8 cellular contexts compared by ENCODE assay signal in the genomic region with DNA sequence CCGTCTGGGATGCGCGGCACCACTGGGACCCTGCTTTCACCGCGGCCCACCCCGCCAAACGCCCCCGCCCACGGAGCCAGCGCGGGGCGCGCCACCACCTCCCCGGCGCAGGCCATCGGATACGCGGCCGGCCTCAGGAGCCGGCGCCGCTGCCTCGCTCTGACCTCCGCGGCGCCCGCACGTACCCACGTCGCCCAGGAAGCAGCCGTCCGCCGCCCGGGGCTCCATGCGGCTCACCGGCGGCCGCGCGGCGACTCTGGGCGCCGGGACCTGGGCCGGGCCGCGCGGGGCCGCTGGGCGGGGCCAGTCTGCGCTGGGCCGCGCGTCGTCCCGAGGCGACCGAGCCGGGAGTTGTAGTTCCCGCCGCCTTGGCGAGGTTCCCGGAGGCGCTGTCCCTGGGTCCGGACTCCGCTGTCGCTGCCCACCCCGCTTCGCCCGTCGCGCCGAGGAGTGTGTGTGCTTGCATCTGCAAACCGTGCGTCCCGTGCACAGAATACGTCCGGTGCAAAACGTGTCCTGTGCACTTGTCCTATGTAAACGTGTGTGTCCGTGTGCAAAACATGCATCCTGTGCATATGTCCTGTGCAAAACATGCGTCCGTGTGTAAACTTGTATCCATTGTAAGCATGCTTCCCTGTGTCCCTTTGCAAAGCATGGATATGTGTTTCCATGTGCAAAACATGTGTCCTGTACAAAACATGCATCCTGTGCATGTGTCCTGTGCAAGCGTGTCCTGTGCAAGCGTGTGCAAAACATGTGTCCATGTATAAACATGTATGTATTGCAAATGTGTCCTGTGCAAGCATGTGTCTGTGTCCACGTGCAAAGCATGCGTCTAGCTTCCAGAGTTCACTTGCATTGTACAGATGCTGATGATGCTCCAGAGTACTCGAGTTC. TPM values are rescaled to one million over a fixed set of nuclear protein-coding genes. Genes with fewer than 3 reads are reported as not detected.
DNase-seq lines count a peak whose midpoint lies in the region; ATAC-seq and TF ChIP-seq lines count a peak whose summit lies in the region.

A gene with protein sequence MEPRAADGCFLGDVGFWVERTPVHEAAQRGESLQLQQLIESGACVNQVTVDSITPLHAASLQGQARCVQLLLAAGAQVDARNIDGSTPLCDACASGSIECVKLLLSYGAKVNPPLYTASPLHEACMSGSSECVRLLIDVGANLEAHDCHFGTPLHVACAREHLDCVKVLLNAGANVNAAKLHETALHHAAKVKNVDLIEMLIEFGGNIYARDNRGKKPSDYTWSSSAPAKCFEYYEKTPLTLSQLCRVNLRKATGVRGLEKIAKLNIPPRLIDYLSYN (minus strand): TSS at position 272 of the 897 bp plus-strand sequence. CDS start 44 bp downstream, at position 228.

- peak; percentile 60 for TF ChIP-seq POLR2A in NB4 (IDR thresholded peaks at IDR 0.05; ENCODE audit: extremely low read depth, insufficient read length)

- CTCF ChIA-PET in activated CD4-positive, alpha-beta memory T cell treated with anti-CD3 and anti-CD28 coated beads, Interleukin-2, amount 10 ng/mL, durations not matched to agents 7 days and 5 days (lab: Charles Lee): no interaction called here

- H3K27me3 Mint-ChIP-seq in activated CD4-positive, alpha-beta memory T cell treated with anti-CD3 and anti-CD28 coated beads, Interleukin-2, amount 10 ng/mL, durations not matched to agents 7 days and 5 days: peaks cover 9% of the 10 kb centered on the region
- H3K27me3 Mint-ChIP-seq in endothelial cell (ENCODE audit: unreplicated experiment): peaks cover 6% of the 10 kb centered on the region

- ATAC-seq in stimulated activated effector memory CD8-positive, alpha-beta T cell treated with anti-CD3 and anti-CD28 coated beads, Interleukin-12 subunit alpha, Interleukin-12 subunit beta, amount 100 ng/mL, for 72 hours: peak; percentile 86

- H4K20me1 ChIP-seq in GM23248 (ENCODE audit: insufficient read depth): no peaks in the 10 kb centered on the region

- H3K4me3 ChIP-seq in GM23248 (peak within 1 kb of the TSS; percentile 86), NB4 (ENCODE audit: low read depth, low read length) (peak within 1 kb of the TSS; percentile 68), mesodermal cell (ENCODE audit: extremely low read depth, insufficient read depth, low read length, poor library complexity, severe bottlenecking) (peak within 1 kb of the TSS; percentile 71)

- no peaks in the 10 kb centered on the region for H3K27me3 ChIP-seq in GM23248 (replicated peaks; ENCODE audit: insufficient read depth)

- H3K4me3 Mint-ChIP-seq in activated CD4-positive, alpha-beta memory T cell treated with anti-CD3 and anti-CD28 coated beads, Interleukin-2, amount 10 ng/mL, durations not matched to agents 7 days and 5 days: peak within 1 kb of the TSS; percentile 88
- H3K4me3 Mint-ChIP-seq in endothelial cell (ENCODE audit: unreplicated experiment): peak within 1 kb of the TSS; percentile 96
- peak within 1 kb of the TSS; percentile 77 for H3K4me3 Mint-ChIP-seq in stimulated activated effector memory CD8-positive, alpha-beta T cell treated with anti-CD3 and anti-CD28 coated beads, Interleukin-12 subunit alpha, Interleukin-12 subunit beta, amount 100 ng/mL, for 72 hours

- 4% methylated on average over 81 to 82 of the region's 87 CpGs for WGBS in GM23248 (ENCODE audit: low coverage in 1 of 2, low lambda C conversion rate in 2 of 2, missing lambda C conversion rate in 2 of 2), 2 experiments
- 7 to 10% methylated on average over 49 to 81 of the region's 87 CpGs for WGBS in mesodermal cell (ENCODE audit: insufficient coverage in 2 of 2), 2 experiments

- H3K9me2 ChIP-seq in GM23248 (ENCODE audit: insufficient read depth): no peaks in the 10 kb centered on the region

- H3K27ac ChIP-seq in GM23248 (peak within 1 kb of the TSS; percentile 29; the same call in 1 of the 2 replicates), mesodermal cell (ENCODE audit: low read depth, low read length, severe bottlenecking) (no peak within 1 kb of the TSS)

- peak within 1 kb of the TSS; percentile 95 for H3K4me2 ChIP-seq in GM23248 (ENCODE audit: unreplicated experiment)

- in situ Hi-C loops in GM23248 (cut with MboI): no loop called here

- H3K9ac ChIP-seq in GM23248: peak within 1 kb of the TSS; percentile 87

- peaks cover 5% of the 10 kb centered on the region for H3K79me2 ChIP-seq in GM23248 (ENCODE audit: insufficient read depth)

- H2AFZ ChIP-seq in GM23248: peak within 1 kb of the TSS; percentile 97

- no peaks in the 10 kb centered on the region for H3K9me3 Mint-ChIP-seq in activated CD4-positive, alpha-beta memory T cell treated with anti-CD3 and anti-CD28 coated beads, Interleukin-2, amount 10 ng/mL, durations not matched to agents 7 days and 5 days
- no peaks in the 10 kb centered on the region for H3K9me3 Mint-ChIP-seq in endothelial cell (ENCODE audit: unreplicated experiment)
- no peaks in the 10 kb centered on the region for H3K9me3 Mint-ChIP-seq in stimulated activated effector memory CD8-positive, alpha-beta T cell treated with anti-CD3 and anti-CD28 coated beads, Interleukin-12 subunit alpha, Interleukin-12 subunit beta, amount 100 ng/mL, for 72 hours

- H3K36me3 ChIP-seq in GM23248 (ENCODE audit: low read depth) (no peaks in the 10 kb centered on the region), mesodermal cell (ENCODE audit: control insufficient read depth, insufficient read depth, low read length) (no peaks in the 10 kb centered on the region)

- DNase-seq in DMS53 treated with DMSO at 0.1 percent for 48 hours (lab: John Stamatoyannopoulos, UW; ENCODE audit: unreplicated experiment): peak; percentile 51
- peak; percentile 78 for DNase-seq in GM23248
- peak; percentile 73 for DNase-seq in NB4 (ENCODE audit: low read depth)
- peak; percentile 44 for DNase-seq in activated CD4-positive, alpha-beta memory T cell treated with anti-CD3 and anti-CD28 coated beads, Interleukin-2, amount 10 ng/mL, durations not matched to agents 7 days and 5 days
- DNase-seq in endothelial cell (ENCODE audit: low spot score): peak; percentile 57
- peak; percentile 20 to 55 for DNase-seq in stimulated activated effector memory CD8-positive, alpha-beta T cell treated with anti-CD3 and anti-CD28 coated beads, Interleukin-12 subunit alpha, Interleukin-12 subunit beta, amount 100 ng/mL, for 72 hours (ENCODE audit: low spot score in 2 of 2)
- DNase-seq in NCI-H524 treated with DMSO at 0.1 percent for 48 hours (lab: John Stamatoyannopoulos, UW): no peak

- TF ChIP-seq CTCF in NB4 (IDR thresholded peaks at IDR 0.05; ENCODE audit: low read depth, low read length) (no peak), endothelial cell (IDR thresholded peaks at IDR 0.05; ENCODE audit: unreplicated experiment) (no peak)

- H3F3A ChIP-seq in GM23248 (ENCODE audit: insufficient read depth): peaks cover 18% of the 10 kb centered on the region

- POLR2A ChIA-PET in activated CD4-positive, alpha-beta memory T cell treated with anti-CD3 and anti-CD28 coated beads, Interleukin-2, amount 10 ng/mL, durations not matched to agents 7 days and 5 days (lab: Charles Lee): no interaction called here

- H3K4me1 ChIP-seq in GM23248 (ENCODE audit: insufficient read depth) (peaks cover 8% of the 10 kb centered on the region; the same call in 1 of the 2 replicates), mesodermal cell (ENCODE audit: control insufficient read depth, insufficient read depth, low read length, poor library complexity, severe bottlenecking) (no peaks in the 10 kb centered on the region)

- H3K4me1 Mint-ChIP-seq in activated CD4-positive, alpha-beta memory T cell treated with anti-CD3 and anti-CD28 coated beads, Interleukin-2, amount 10 ng/mL, durations not matched to agents 7 days and 5 days: peaks cover 19% of the 10 kb centered on the region
- peaks cover 25% of the 10 kb centered on the region for H3K4me1 Mint-ChIP-seq in endothelial cell (ENCODE audit: unreplicated experiment)
- peaks cover 12% of the 10 kb centered on the region for H3K4me1 Mint-ChIP-seq in stimulated activated effector memory CD8-positive, alpha-beta T cell treated with anti-CD3 and anti-CD28 coated beads, Interleukin-12 subunit alpha, Interleukin-12 subunit beta, amount 100 ng/mL, for 72 hours

- no peak within 1 kb of the TSS for H3K27ac Mint-ChIP-seq in activated CD4-positive, alpha-beta memory T cell treated with anti-CD3 and anti-CD28 coated beads, Interleukin-2, amount 10 ng/mL, durations not matched to agents 7 days and 5 days
- H3K27ac Mint-ChIP-seq in endothelial cell (ENCODE audit: unreplicated experiment): no peak within 1 kb of the TSS
- peak within 1 kb of the TSS; percentile 45 for H3K27ac Mint-ChIP-seq in stimulated activated effector memory CD8-positive, alpha-beta T cell treated with anti-CD3 and anti-CD28 coated beads, Interleukin-12 subunit alpha, Interleukin-12 subunit beta, amount 100 ng/mL, for 72 hours

- no peaks in the 10 kb centered on the region for H3K36me3 Mint-ChIP-seq in activated CD4-positive, alpha-beta memory T cell treated with anti-CD3 and anti-CD28 coated beads, Interleukin-2, amount 10 ng/mL, durations not matched to agents 7 days and 5 days (ENCODE audit: low read depth)
- peaks cover 10% of the 10 kb centered on the region for H3K36me3 Mint-ChIP-seq in endothelial cell (ENCODE audit: low read depth, unreplicated experiment)
- no peaks in the 10 kb centered on the region for H3K36me3 Mint-ChIP-seq in stimulated activated effector memory CD8-positive, alpha-beta T cell treated with anti-CD3 and anti-CD28 coated beads, Interleukin-12 subunit alpha, Interleukin-12 subunit beta, amount 100 ng/mL, for 72 hours

- H3K9me3 ChIP-seq in GM23248 (ENCODE audit: low read depth) (no peaks in the 10 kb centered on the region), mesodermal cell (ENCODE audit: control insufficient read depth, low read length) (no peaks in the 10 kb centered on the region)

RNA-seq across cellular contexts. Expression of the gene that starts here (rescaled TPM):
- 5.6 and 8.9 TPM in 2 replicates for total RNA-seq in GM23248 (2014; rRNA removed; shearing (Covaris generic))
- polyA plus RNA-seq in GM23248 (2016; fragmentation: Nextera tagmentation; extraction: Ambion mirVana): 7.5 and 8.9 TPM in 2 replicates
- 1 to 10 TPM; 4.8 to 5.4 TPM for total RNA-seq in activated CD4-positive, alpha-beta memory T cell treated with anti-CD3 and anti-CD28 coated beads, Interleukin-2, amount 10 ng/mL, durations not matched to agents 7 days and 5 days
- 22.5 TPM for total RNA-seq in endothelial cell (ENCODE audit: unreplicated experiment)
- 9.5 TPM for polyA plus RNA-seq in mesodermal cell (2013, experiment 1 of 2)
- polyA plus RNA-seq in mesodermal cell (2013, experiment 2 of 2): 10.9 TPM
